Comparison of ENCODE assay signal across 8 cellular contexts in genomic region chr13:28138012-28138755, GRCh38. TPM values are rescaled to one million over a fixed set of nuclear protein-coding genes. Genes with fewer than 3 reads are reported as not detected.
DNase-seq lines count a peak whose midpoint lies in the region; ATAC-seq and TF ChIP-seq lines count a peak whose summit lies in the region.

A gene with protein sequence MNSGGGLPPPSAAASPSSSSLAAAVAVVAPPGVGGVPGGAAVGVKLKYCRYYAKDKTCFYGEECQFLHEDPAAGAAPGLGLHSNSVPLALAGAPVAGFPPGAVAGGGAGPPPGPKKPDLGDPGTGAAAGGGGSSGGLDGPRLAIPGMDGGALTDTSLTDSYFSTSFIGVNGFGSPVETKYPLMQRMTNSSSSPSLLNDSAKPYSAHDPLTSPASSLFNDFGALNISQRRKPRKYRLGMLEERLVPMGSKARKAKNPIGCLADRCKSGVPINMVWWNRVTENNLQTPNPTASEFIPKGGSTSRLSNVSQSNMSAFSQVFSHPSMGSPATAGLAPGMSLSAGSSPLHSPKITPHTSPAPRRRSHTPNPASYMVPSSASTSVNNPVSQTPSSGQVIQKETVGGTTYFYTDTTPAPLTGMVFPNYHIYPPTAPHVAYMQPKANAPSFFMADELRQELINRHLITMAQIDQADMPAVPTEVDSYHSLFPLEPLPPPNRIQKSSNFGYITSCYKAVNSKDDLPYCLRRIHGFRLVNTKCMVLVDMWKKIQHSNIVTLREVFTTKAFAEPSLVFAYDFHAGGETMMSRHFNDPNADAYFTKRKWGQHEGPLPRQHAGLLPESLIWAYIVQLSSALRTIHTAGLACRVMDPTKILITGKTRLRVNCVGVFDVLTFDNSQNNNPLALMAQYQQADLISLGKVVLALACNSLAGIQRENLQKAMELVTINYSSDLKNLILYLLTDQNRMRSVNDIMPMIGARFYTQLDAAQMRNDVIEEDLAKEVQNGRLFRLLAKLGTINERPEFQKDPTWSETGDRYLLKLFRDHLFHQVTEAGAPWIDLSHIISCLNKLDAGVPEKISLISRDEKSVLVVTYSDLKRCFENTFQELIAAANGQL (plus strand): TSS chr13:28138545. CDS start chr13:28138658, 113 bp downstream.

- H4K8ac ChIP-seq in IMR-90 (ENCODE audit: low read depth in 2 of 2, low read length in 2 of 2): peak within 1 kb of the TSS; percentile 86 to 92

- H3K4ac ChIP-seq in IMR-90 (ENCODE audit: low read depth, low read length): peak within 1 kb of the TSS; percentile 86

- peak within 1 kb of the TSS; percentile 97 for H3K4me2 ChIP-seq in IMR-90 (ENCODE audit: low read depth, low read length)

- ATAC-seq in GM21515 (IDR thresholded peaks at IDR 0.05; ENCODE audit: unreplicated experiment) (peak; percentile 65), IMR-90 (ENCODE audit: low read depth) (peak; percentile 74)

- in situ Hi-C loops in IMR-90 (cut with MboI; ENCODE audit: low sequenced_read_pairs): no loop called here

- peak within 1 kb of the TSS; percentile 97 for H2AK9ac ChIP-seq in IMR-90 (replicated peaks; ENCODE audit: low read depth, low read length, poor library complexity)

- H2BK20ac ChIP-seq in IMR-90 (ENCODE audit: low read depth, low read length): no peak within 1 kb of the TSS

- peak within 1 kb of the TSS; percentile 84 for H3K56ac ChIP-seq in IMR-90 (ENCODE audit: extremely low read depth, insufficient read depth, low read length)

- H3K9ac ChIP-seq in IMR-90 (ENCODE audit: low read depth, low read length): peak within 1 kb of the TSS; percentile 98

- H2AFZ ChIP-seq in IMR-90 (replicated peaks; ENCODE audit: low read length, poor library complexity): peak within 1 kb of the TSS; percentile 93

- peak; percentile 21; the same call in 1 of the 2 replicates for TF ChIP-seq CTCF in IMR-90 (conservative IDR thresholded peaks at IDR 0.05; ENCODE audit: low read depth, low read length)
- TF ChIP-seq CTCF in Peyer's patch (IDR thresholded peaks at IDR 0.05): no peak
- peak in 1 of 3 experiments; percentile 19 for TF ChIP-seq CTCF in esophagus muscularis mucosa (IDR thresholded peaks at IDR 0.05)

- peaks cover 39% of the 10 kb centered on the region for H4K20me1 ChIP-seq in IMR-90 (ENCODE audit: insufficient read depth, low read length)

- peak; percentile 77 for TF ChIP-seq POLR2A in IMR-90 (IDR thresholded peaks at IDR 0.05; ENCODE audit: low read depth, low read length)
- peak; percentile 41 to 75 for TF ChIP-seq POLR2A in Peyer's patch (IDR thresholded peaks at IDR 0.05)
- TF ChIP-seq POLR2A in esophagus muscularis mucosa (IDR thresholded peaks at IDR 0.05; ENCODE audit: low read depth): no peak

- H3K36me3 ChIP-seq in IMR-90 (ENCODE audit: control insufficient read depth, insufficient read depth, low read length) (no peaks in the 10 kb centered on the region), Peyer's patch (no peaks in the 10 kb centered on the region), esophagus muscularis mucosa (no peaks in the 10 kb centered on the region)

- H2AK5ac ChIP-seq in IMR-90 (ENCODE audit: low read depth, low read length): peak within 1 kb of the TSS; percentile 66; the same call in 1 of the 2 replicates

- H3K18ac ChIP-seq in IMR-90 (ENCODE audit: low read depth, low read length): peak within 1 kb of the TSS; percentile 58

- H3K9me3 ChIP-seq in IMR-90 (ENCODE audit: control insufficient read depth, insufficient read depth, low read length): no peaks in the 10 kb centered on the region
- H3K9me3 ChIP-seq in Peyer's patch: no peaks in the 10 kb centered on the region
- H3K9me3 ChIP-seq in esophagus muscularis mucosa: no peaks in the 10 kb centered on the region

- H3K9me1 ChIP-seq in IMR-90 (ENCODE audit: insufficient read depth, low read length): peaks cover 3% of the 10 kb centered on the region; the same call in 1 of the 2 replicates

- intact Hi-C loops in IMR-90 (cut with micrococcal nuclease) (loop anchor here (2.0 to 5.0 kb wide), 4 partner anchors 141 to 521 kb away; partner anchors contain the start of gene POMP), esophagus muscularis mucosa (cut with DNase I) (no loop called here)

- H2BK15ac ChIP-seq in IMR-90 (ENCODE audit: low read depth, low read length): no peak within 1 kb of the TSS

- H3K23ac ChIP-seq in IMR-90 (ENCODE audit: low read depth, low read length): peak within 1 kb of the TSS; percentile 98

- H3K4me1 ChIP-seq in IMR-90 (ENCODE audit: control insufficient read depth, insufficient read depth, low read length) (peaks cover 5% of the 10 kb centered on the region), Peyer's patch (peaks cover 0 to 18% (median 6%) of the 10 kb centered on the region in 4 donors), esophagus muscularis mucosa (peaks cover 23 to 48% (median 42%) of the 10 kb centered on the region in 4 donors)

- H3K27ac ChIP-seq in IMR-90 (ENCODE audit: insufficient read depth, low read length) (peak within 1 kb of the TSS; percentile 96), Peyer's patch (peak within 1 kb of the TSS; percentile 96 to 100 (median 98)), esophagus muscularis mucosa (replicated peaks in 1 of 4) (peak within 1 kb of the TSS; percentile 96 to 98 (median 97))

- peak; percentile 62 for DNase-seq in DMS114 treated with DMSO at 0.1 percent for 48 hours (lab: John Stamatoyannopoulos, UW; ENCODE audit: unreplicated experiment)
- DNase-seq in IMR-90: peak; percentile 89
- DNase-seq in Peyer's patch: peak; percentile 88 to 97 (median 92)
- DNase-seq in activated T-cell treated with anti-CD3 and anti-CD28 coated beads, Interleukin-2, amount 50 U/mL, for 48 hours: peak; percentile 93
- DNase-seq in esophagus muscularis mucosa (ENCODE audit: extremely low spot score): peak; percentile 95
- DNase-seq in myocyte (ENCODE audit: low read depth): peak; percentile 93
- peak; percentile 80 to 87 for DNase-seq in stimulated activated CD8-positive, alpha-beta memory T cell treated with anti-CD3 and anti-CD28 coated beads, Interleukin-7, amount 100 ng/mL, for 48 hours (ENCODE audit: extremely low read depth in 1 of 2, low read depth in 1 of 2)

- TF ChIP-seq EP300 in esophagus muscularis mucosa (IDR thresholded peaks at IDR 0.05): no peak

- H4K91ac ChIP-seq in IMR-90 (ENCODE audit: insufficient read depth, low read depth, low read length): peak within 1 kb of the TSS; percentile 78

- peaks cover 13 to 53% of the 10 kb centered on the region in 2 experiments for H3K79me1 ChIP-seq in IMR-90 (ENCODE audit: low read depth in 1 of 2, low read length in 2 of 2)

- dilution Hi-C loops in IMR-90 (cut with HindIII; ENCODE audit: low sequenced_read_pairs, unreplicated experiment): no loop called here

- POLR2A ChIA-PET in IMR-90 (lab: Charles Lee; ENCODE audit: unreplicated experiment): interaction anchor here (0.7 to 1.0 kb wide), 3 partner anchors 10 to 186 kb away, joined by 3 to 5 read pairs (median 5); no protein-coding TSS in a partner anchor

- no CpG with 5 or more reads among the region's 84 CpGs for WGBS in IMR-90 (ENCODE audit: extremely low coverage in 2 of 2, insufficient read length in 1 of 2), 2 experiments
- under 1% methylated on average over 74 of the region's 84 CpGs for WGBS in esophagus muscularis mucosa

- H3K4me3 ChIP-seq in IMR-90 (ENCODE audit: insufficient read depth, low read depth, low read length) (peak within 1 kb of the TSS; percentile 81), Peyer's patch (peak within 1 kb of the TSS; percentile 87 to 100 (median 97)), esophagus muscularis mucosa (peak within 1 kb of the TSS; percentile 77 to 100 (median 90))

- BruUV-seq in IMR-90 (replicated peaks; lab: Mats Ljungman, UMichigan): no TSS peak

- peak within 1 kb of the TSS; percentile 64; the same call in 1 of the 2 replicates for H2BK120ac ChIP-seq in IMR-90 (ENCODE audit: low read depth, low read length)

- CTCF ChIA-PET in IMR-90 (lab: Yijun Ruan, JAX): interaction anchor here (0.5 kb wide), 1 partner anchor 533 kb away, joined by 5 read pairs; no protein-coding TSS in a partner anchor

- TF ChIP-seq RAD21 in IMR-90 (IDR thresholded peaks at IDR 0.05; ENCODE audit: low read length): peak; percentile 25; the same call in 1 of the 2 replicates

- peak within 1 kb of the TSS; percentile 86 for H2BK5ac ChIP-seq in IMR-90 (ENCODE audit: low read depth, low read length, poor library complexity, severe bottlenecking)

- peak within 1 kb of the TSS; percentile 81 for H4K5ac ChIP-seq in IMR-90 (ENCODE audit: low read depth, low read length)

- H3K14ac ChIP-seq in IMR-90 (replicated peaks; ENCODE audit: low read depth, low read length): peak within 1 kb of the TSS; percentile 96

- H3K27me3 ChIP-seq in IMR-90 (ENCODE audit: control insufficient read depth, insufficient read depth, low read length) (no peaks in the 10 kb centered on the region), Peyer's patch (no peaks in the 10 kb centered on the region), esophagus muscularis mucosa (no peaks in the 10 kb centered on the region)

TF ChIP-seq in IMR-90, 13 proteins besides CTCF, POLR2A, EP300 and RAD21:
- TF ChIP-seq MAFK (IDR thresholded peaks at IDR 0.05; ENCODE audit: low read depth, low read length) (no peak), MAZ (IDR thresholded peaks at IDR 0.05; ENCODE audit: borderline replicate concordance, low read depth, low read length) (peak; percentile 42)

RNA-seq across cellular contexts. Expression of the gene that starts here (rescaled TPM):
- total RNA-seq in IMR-90 (2012; rRNA removed) (12.8 and 15.1 TPM in 2 replicates), Peyer's patch (10 to 100 TPM; 30.6 to 67.7 (median 48.5) TPM), esophagus muscularis mucosa (10 to 100 TPM; 26.2 to 30.4 (median 27.1) TPM), myocyte (10.0 and 12.5 TPM in 2 replicates)
- 5.1 and 6.6 TPM in 2 replicates for polyA plus RNA-seq in IMR-90 (2012; rRNA removed)
- 1.8 TPM in 2 replicates for polyA plus RNA-seq in IMR-90 (2012; cell fraction: cytosol; rRNA removed)
- 3.1 and 19.2 TPM in 2 replicates for polyA plus RNA-seq in IMR-90 (2012; cell fraction: nucleus; rRNA removed; ENCODE audit: low replicate concordance)
- polyA plus RNA-seq in myocyte (2012): 6.6 TPM

Comparison
In these comparisons a context has a peak if more than half of its experiments do, and no peak if none do; other contexts are left out.
1. Peak in every context shown above with its lines: DNase-seq, ATAC-seq, H3K4me3 ChIP-seq and H3K27ac ChIP-seq.